25 cellular contexts compared by ENCODE assay signal in the genomic region with DNA sequence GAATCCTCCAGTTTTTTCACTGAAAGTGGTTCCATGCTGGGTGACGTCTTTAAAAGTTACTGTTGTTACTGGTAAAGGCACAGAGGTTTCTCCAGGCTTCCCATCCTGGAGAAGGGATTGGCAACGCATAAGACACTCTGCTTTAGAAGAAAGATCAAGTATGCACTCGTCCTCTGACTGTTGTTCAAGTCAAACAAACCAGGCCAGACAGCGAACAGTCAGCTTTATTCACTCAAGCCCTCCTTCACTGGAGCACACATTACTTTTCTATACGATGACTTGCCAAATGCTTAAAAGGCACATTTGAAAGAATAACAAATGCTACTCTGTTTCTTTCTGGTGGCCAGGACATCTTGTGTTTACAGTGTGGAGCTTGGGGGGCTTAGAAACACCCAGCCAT. TPM values are rescaled to one million over a fixed set of nuclear protein-coding genes. Genes with fewer than 3 reads are reported as not detected.
A peak's percentile ranks its signal among the peaks of the same experiment; 100 is the strongest.
DNase-seq lines count a peak whose midpoint lies in the region; FAIRE-seq and TF ChIP-seq lines count a peak whose summit lies in the region.
"Had no signal": no experiment of that assay in that cellular context is flagged by ENCODE, and none has a peak within 500 bp of the region (broad histone marks: within the 10 kb centered on the region; RNA-seq: fewer than 3 reads in every experiment).

No MANE protein-coding gene starts in this region.

- H3K4me3 ChIP-seq in bronchial epithelial cell (ENCODE audit: low read depth, low read length) = no peak overlapping the region
- H3K4me3 ChIP-seq in hepatocyte = no peak overlapping the region
- peak overlapping the region in 1 of 2 donors; percentile 31 for H3K4me3 ChIP-seq in stomach smooth muscle (ENCODE audit: low read length in 2 of 2)
- H3K4me3 ChIP-seq in transverse colon = no peak overlapping the region
- H3K4me3 ChIP-seq: PC-9 had no signal

- H3K9me2 ChIP-seq in hepatocyte (replicated peaks; ENCODE audit: insufficient read depth) = no peaks in the 10 kb centered on the region

- H3K36me3 Mint-ChIP-seq in nephron (ENCODE audit: low read depth) = no peaks in the 10 kb centered on the region
- no peaks in the 10 kb centered on the region for H3K36me3 Mint-ChIP-seq in endothelial cell (ENCODE audit: low read depth, unreplicated experiment)
- H3K36me3 Mint-ChIP-seq: CD8-positive, alpha-beta memory T cell had no signal

- no peaks in the 10 kb centered on the region for H3K79me2 ChIP-seq in hepatocyte

- no peak for FAIRE-seq in bronchial epithelial cell (lab: Jason Lieb, UNC)
- FAIRE-seq: A204.1 had no signal

- DNase-seq in bronchial epithelial cell (ENCODE audit: low read depth) (peak; percentile 56), hepatocyte (ENCODE audit: low spot score) (no peak), transverse colon (no peak), endothelial cell (ENCODE audit: low spot score) (no peak), erythroblast (lab: John Stamatoyannopoulos, UW) (no peak), COR-L47 (lab: John Stamatoyannopoulos, UW) (no peak)
- DNase-seq: CD8-positive, alpha-beta memory T cell; GDM1; H7; KBM-7; MM.1S; NCI-H1048; NCI-H1417 treated with DMSO at 0.1 percent for 48 hours; NCI-H187; NCI-H2107; NCI-H510A; NCI-H748 treated with DMSO at 0.1 percent for 48 hours; PC-9; SHP77 treated with DMSO at 0.1 percent for 48 hours had no signal

- H3K4me3 Mint-ChIP-seq in nephron (no peak overlapping the region), endothelial cell (ENCODE audit: unreplicated experiment) (no peak overlapping the region)
- H3K4me3 Mint-ChIP-seq: CD8-positive, alpha-beta memory T cell had no signal

- H2AFZ ChIP-seq in hepatocyte = no peak overlapping the region
- H2AFZ ChIP-seq: PC-9 had no signal

- H3K27me3 ChIP-seq in bronchial epithelial cell (ENCODE audit: control insufficient read depth, insufficient read depth, low read length) = no peaks in the 10 kb centered on the region
- H3K27me3 ChIP-seq in hepatocyte = no peaks in the 10 kb centered on the region
- H3K27me3 ChIP-seq in stomach smooth muscle (ENCODE audit: control insufficient read depth in 1 of 2, insufficient read depth in 2 of 2, low read length in 2 of 2) = peaks cover 0 to 2% of the 10 kb centered on the region in 2 donors
- no peaks in the 10 kb centered on the region for H3K27me3 ChIP-seq in transverse colon

- H3K36me3 ChIP-seq in bronchial epithelial cell (ENCODE audit: control insufficient read depth, insufficient read depth, low read length) (no peaks in the 10 kb centered on the region), hepatocyte (replicated peaks; ENCODE audit: insufficient read depth, low read depth) (no peaks in the 10 kb centered on the region), stomach smooth muscle (ENCODE audit: control insufficient read depth in 2 of 2, insufficient read depth in 2 of 2, low read length in 2 of 2) (no peaks in the 10 kb centered on the region), transverse colon (no peaks in the 10 kb centered on the region)

- H3K27ac Mint-ChIP-seq in nephron (peak overlapping the region; percentile 45 to 69 (median 52)), endothelial cell (ENCODE audit: unreplicated experiment) (no peak overlapping the region)
- H3K27ac Mint-ChIP-seq: CD8-positive, alpha-beta memory T cell had no signal

- H3K9me3 Mint-ChIP-seq in nephron = peaks cover 1% of the 10 kb centered on the region
- H3K9me3 Mint-ChIP-seq in endothelial cell (ENCODE audit: unreplicated experiment) = no peaks in the 10 kb centered on the region

- H3K4me1 Mint-ChIP-seq in nephron = peaks cover 32% of the 10 kb centered on the region
- peaks cover 3% of the 10 kb centered on the region for H3K4me1 Mint-ChIP-seq in endothelial cell (ENCODE audit: unreplicated experiment)
- H3K4me1 Mint-ChIP-seq: CD8-positive, alpha-beta memory T cell had no signal

- H3K27ac ChIP-seq in hepatocyte (peak overlapping the region; percentile 72), stomach smooth muscle (ENCODE audit: low read length) (peak overlapping the region; percentile 18), transverse colon (no peak overlapping the region)
- H3K27ac ChIP-seq: C4-2B, PC-9, RWPE1 had no signal

- H4K20me1 ChIP-seq in hepatocyte (ENCODE audit: insufficient read depth, poor library complexity, severe bottlenecking) = no peaks in the 10 kb centered on the region

- WGBS in hepatocyte (ENCODE audit: low lambda C conversion rate, missing lambda C conversion rate) = 46% methylated on average over 5 of the region's 5 CpGs
- 62 to 77% methylated on average over 2 to 5 of the region's 5 CpGs for WGBS in transverse colon (ENCODE audit: low coverage in 1 of 2), 2 donors

- no peak overlapping the region for H3K4me2 ChIP-seq in hepatocyte
- H3K4me2 ChIP-seq: PC-9 had no signal

- TF ChIP-seq POLR2A in transverse colon (IDR thresholded peaks at IDR 0.05) (no peak), erythroblast (IDR thresholded peaks at IDR 0.05; ENCODE audit: low read length) (no peak)

- TF ChIP-seq EP300 in transverse colon (IDR thresholded peaks at IDR 0.05; ENCODE audit: low read depth) = no peak

- TF ChIP-seq CTCF in bronchial epithelial cell (IDR thresholded peaks at IDR 0.05; ENCODE audit: insufficient read depth, low read length, severe bottlenecking) (no peak), hepatocyte (IDR thresholded peaks at IDR 0.05; ENCODE audit: poor library complexity) (no peak), nephron (IDR thresholded peaks at IDR 0.05; ENCODE audit: unreplicated experiment in 3 of 3) (no peak), transverse colon (IDR thresholded peaks at IDR 0.05) (no peak), endothelial cell (IDR thresholded peaks at IDR 0.05; ENCODE audit: unreplicated experiment) (no peak)

- H3K4me1 ChIP-seq in hepatocyte (ENCODE audit: insufficient read depth) (peaks cover 34% of the 10 kb centered on the region), stomach smooth muscle (ENCODE audit: control insufficient read depth, insufficient read depth, low read length) (peaks cover 37% of the 10 kb centered on the region), transverse colon (no peaks in the 10 kb centered on the region)

- H3K9ac ChIP-seq in stomach smooth muscle (ENCODE audit: low read length in 2 of 2) = peak overlapping the region in 1 of 2 donors; percentile 23

- in situ Hi-C loops in transverse colon (cut with MboI; ENCODE audit: low pct_ligation_motif_present in 1 of 4, low pct_unique_long_range_greater_than_20kb in 1 of 4, low sequenced_read_pairs in 3 of 4) = no loop called here

- H3K27me3 Mint-ChIP-seq in nephron (ENCODE audit: low read depth) = peaks cover 31% of the 10 kb centered on the region
- no peaks in the 10 kb centered on the region for H3K27me3 Mint-ChIP-seq in endothelial cell (ENCODE audit: unreplicated experiment)

- H3K9me3 ChIP-seq in hepatocyte (ENCODE audit: low read depth) = no peaks in the 10 kb centered on the region
- H3K9me3 ChIP-seq in stomach smooth muscle (ENCODE audit: control insufficient read depth in 2 of 2, low read length in 2 of 2) = no peaks in the 10 kb centered on the region
- H3K9me3 ChIP-seq in transverse colon = no peaks in the 10 kb centered on the region

- intact Hi-C loops in transverse colon (cut with DNase I; ENCODE audit: low total_unique reads) = no loop called here

RNA-seq across cellular contexts. Expression of gene FGFR2, which starts 33.1 kb away (rescaled TPM):
- total RNA-seq in bronchial epithelial cell (16.8 and 18.8 TPM in 2 replicates), hepatocyte (72.6 and 90.4 TPM in 2 replicates), transverse colon (100 to 1,000 TPM in 2 of 4 donors, 10 to 100 TPM in 2; 30.3 to 114 (median 87.9) TPM), endothelial cell (ENCODE audit: unreplicated experiment) (15.3 TPM)
- 41.3 and 50.8 TPM in 2 replicates for polyA plus RNA-seq in hepatocyte
- total RNA-seq: HT1080, PC-9 had no signal

Comparison
In these comparisons a context has a peak if more than half of its experiments do, and no peak if none do; other contexts are left out.
1. H3K27ac ChIP-seq: peak in hepatocyte (single experiment) and stomach smooth muscle (single experiment); none in transverse colon (0 of 4).